Comparison of ENCODE assay signal across 12 cellular contexts in the genomic region with DNA sequence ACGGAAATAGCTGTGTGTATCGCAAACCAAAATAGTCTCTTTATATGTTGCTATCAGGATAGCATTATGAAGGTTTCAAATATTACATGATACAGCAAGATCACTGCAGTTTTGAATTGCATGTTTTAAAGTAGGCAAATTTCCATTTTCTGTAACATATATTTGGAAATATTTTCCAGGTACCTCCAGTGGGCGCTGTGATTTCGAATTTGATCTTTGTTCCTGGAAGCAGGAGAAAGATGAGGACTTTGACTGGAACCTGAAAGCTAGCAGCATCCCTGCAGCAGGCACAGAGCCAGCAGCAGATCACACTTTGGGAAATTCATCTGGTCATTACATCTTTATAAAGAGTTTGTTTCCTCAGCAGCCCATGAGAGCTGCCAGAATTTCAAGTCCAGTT.
DNase-seq lines count a peak whose midpoint lies in the region; ATAC-seq and TF ChIP-seq lines count a peak whose summit lies in the region.
"Had no signal": no experiment of that assay in that cellular context is flagged by ENCODE, and none has a peak within 500 bp of the region (broad histone marks: within the 10 kb centered on the region; RNA-seq: fewer than 3 reads in every experiment).

No MANE protein-coding gene starts in this region.

- H3K27ac ChIP-seq in osteoblast (ENCODE audit: low read depth, low read length) = no peak overlapping the region

- H3K4me2 ChIP-seq in osteoblast (ENCODE audit: insufficient read depth, low read length) = no peak overlapping the region

- H3K4me3 ChIP-seq in NT2/D1 (ENCODE audit: insufficient read length, low read depth) (no peak overlapping the region), fibroblast of mammary gland (ENCODE audit: control insufficient read depth, low read depth, low read length) (no peak overlapping the region), osteoblast (ENCODE audit: insufficient read depth, low read length) (no peak overlapping the region)

- TF ChIP-seq CTCF in fibroblast of mammary gland (conservative IDR thresholded peaks at IDR 0.05; ENCODE audit: control insufficient read depth, insufficient read depth, low read depth, low read length) (peak; percentile 31), osteoblast (IDR thresholded peaks at IDR 0.05; ENCODE audit: extremely low read depth, low read depth, low read length) (no peak)

- no peaks in the 10 kb centered on the region for H3K27me3 ChIP-seq in NT2/D1 (ENCODE audit: insufficient read depth, insufficient read length)
- H3K27me3 ChIP-seq in osteoblast (ENCODE audit: insufficient read depth, low read length) = no peaks in the 10 kb centered on the region

- H3K4me1 ChIP-seq in NT2/D1 (ENCODE audit: insufficient read depth, insufficient read length) (no peaks in the 10 kb centered on the region), osteoblast (ENCODE audit: insufficient read depth, low read length) (no peaks in the 10 kb centered on the region)

- no peaks in the 10 kb centered on the region for H3K36me3 ChIP-seq in NT2/D1 (ENCODE audit: insufficient read depth, insufficient read length, low read length)
- no peaks in the 10 kb centered on the region for H3K36me3 ChIP-seq in osteoblast (ENCODE audit: insufficient read depth, low read length)

- H3K9me3 ChIP-seq in NT2/D1 (ENCODE audit: insufficient read depth, low read length) = no peaks in the 10 kb centered on the region
- H3K9me3 ChIP-seq in osteoblast (ENCODE audit: low read depth, low read length) = no peaks in the 10 kb centered on the region

- H3K9ac ChIP-seq in NT2/D1 (ENCODE audit: insufficient read length, low read depth) = no peak overlapping the region

- H2AFZ ChIP-seq in osteoblast (ENCODE audit: low read length) = no peak overlapping the region

- no peak for ATAC-seq in HG03139 (IDR thresholded peaks at IDR 0.05; ENCODE audit: unreplicated experiment)
- ATAC-seq: activated CD4-positive, alpha-beta T cell treated with anti-CD3 and anti-CD28 coated beads for 36 hours had no signal

- H3K79me2 ChIP-seq in osteoblast (ENCODE audit: insufficient read depth, low read length) = no peaks in the 10 kb centered on the region

- no peaks in the 10 kb centered on the region for H4K20me1 ChIP-seq in osteoblast (ENCODE audit: insufficient read depth, low read length)

- DNase-seq in DMS 273 (lab: John Stamatoyannopoulos, UW; ENCODE audit: unreplicated experiment) (peak; percentile 4), DMS 273 treated with DMSO at 0.1 percent for 48 hours (lab: John Stamatoyannopoulos, UW) (no peak), NT2/D1 (ENCODE audit: low read depth, low spot score) (peak; percentile 1), fibroblast of mammary gland (ENCODE audit: low read depth) (peak; percentile 1), osteoblast (ENCODE audit: insufficient read length, low spot score, missing footprints) (peak; percentile 5), mesenteric fat pad (ENCODE audit: low spot score) (no peak)
- DNase-seq in stimulated activated CD4-positive, alpha-beta T cell treated with anti-CD3 and anti-CD28 coated beads, Interleukin-12 subunit alpha, Interleukin-12 subunit beta, amount 100 ng/mL, for 4 hours = no peak
- DNase-seq: 8988T; activated CD4-positive, alpha-beta T cell treated with anti-CD3 and anti-CD28 coated beads for 36 hours; HCEC 1CT; NCI-H187 treated with DMSO at 0.1 percent for 48 hours had no signal

Comparison
In these comparisons a context has a peak if more than half of its experiments do, and no peak if none do; other contexts are left out.
1. DNase-seq: peak in DMS 273 (single experiment), NT2/D1 (single experiment), fibroblast of mammary gland (single experiment) and osteoblast (single experiment); none in DMS 273 treated with DMSO at 0.1 percent for 48 hours (single experiment), stimulated activated CD4-positive, alpha-beta T cell treated with anti-CD3 and anti-CD28 coated beads, Interleukin-12 subunit alpha, Interleukin-12 subunit beta, amount 100 ng/mL, for 4 hours (single experiment) and mesenteric fat pad (single experiment).